19 cellular contexts compared by ENCODE assay signal in the genomic region with DNA sequence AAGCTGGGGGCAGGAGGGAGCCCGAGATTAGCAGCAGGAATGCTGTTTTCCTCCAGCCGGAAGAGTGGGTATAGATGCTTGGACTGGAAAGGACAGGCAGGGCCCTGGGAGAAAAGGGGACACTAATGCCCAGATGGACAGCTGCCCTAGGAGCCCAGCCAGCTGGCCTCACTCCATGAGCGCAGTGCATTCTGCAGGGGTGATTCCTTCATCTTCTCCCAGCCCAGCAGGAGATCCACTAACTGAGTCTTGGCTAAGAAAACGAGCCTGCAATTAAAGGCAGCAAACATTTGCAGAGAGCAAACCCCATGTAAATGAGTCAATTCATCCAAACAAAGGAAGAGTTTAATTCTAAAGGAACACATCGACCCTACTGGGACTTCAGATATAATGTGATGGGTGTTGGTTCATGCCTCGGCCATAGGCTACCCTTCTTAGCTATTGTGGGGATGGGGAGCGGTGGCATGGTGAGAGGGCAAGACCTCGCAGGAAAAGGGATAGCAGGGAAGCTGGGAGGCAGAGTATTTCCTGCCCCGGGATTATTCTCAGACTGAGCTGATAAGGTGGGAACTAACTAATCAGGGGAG. TPM values are rescaled to one million over a fixed set of nuclear protein-coding genes. Genes with fewer than 3 reads are reported as not detected.
DNase-seq lines count a peak whose midpoint lies in the region; ATAC-seq and TF ChIP-seq lines count a peak whose summit lies in the region.
"Had no signal": no experiment of that assay in that cellular context is flagged by ENCODE, and none has a peak within 500 bp of the region (broad histone marks: within the 10 kb centered on the region; RNA-seq: fewer than 3 reads in every experiment).

No MANE protein-coding gene starts in this region.

- dilution Hi-C loops in mammary epithelial cell (cut with HindIII; ENCODE audit: low sequenced_read_pairs) = no loop called here

- H4K20me1 ChIP-seq in mammary epithelial cell (ENCODE audit: insufficient read depth, low read length) = no peaks in the 10 kb centered on the region
- H4K20me1 ChIP-seq: BLaER1 had no signal

- H3K9me3 ChIP-seq in MG63 (no peaks in the 10 kb centered on the region), mammary epithelial cell (replicated peaks; ENCODE audit: insufficient read depth, low read length) (no peaks in the 10 kb centered on the region)
- H3K9me3 ChIP-seq: BLaER1, gastroesophageal sphincter had no signal

- H3K4me3 ChIP-seq in MG63 (no peak overlapping the region), mammary epithelial cell (replicated peaks in 1 of 3; ENCODE audit: insufficient read depth in 1 of 3, low read depth in 2 of 3, low read length in 3 of 3) (no peak overlapping the region)
- H3K4me3 ChIP-seq: BLaER1, gastroesophageal sphincter, K562, SK-N-MC had no signal

- H3K9ac ChIP-seq in mammary epithelial cell (ENCODE audit: insufficient read depth, low read length) = no peak overlapping the region
- H3K9ac ChIP-seq: BLaER1, parathyroid adenoma had no signal

- no peaks in the 10 kb centered on the region for H3K36me3 ChIP-seq in MG63
- H3K36me3 ChIP-seq in mammary epithelial cell (ENCODE audit: insufficient read depth, low read length) = no peaks in the 10 kb centered on the region
- H3K36me3 ChIP-seq: BLaER1, gastroesophageal sphincter had no signal

- H3K79me2 ChIP-seq in mammary epithelial cell (ENCODE audit: insufficient read depth, low read length) = no peaks in the 10 kb centered on the region
- H3K79me2 ChIP-seq: parathyroid adenoma had no signal

- TF ChIP-seq CTCF in mammary epithelial cell (conservative IDR thresholded peaks at IDR 0.05 in 1 of 2, IDR thresholded peaks at IDR 0.05 in 1 of 2; ENCODE audit: extremely low read depth in 1 of 2, insufficient read depth in 1 of 2, low read depth in 1 of 2, low read length in 2 of 2) = no peak

- no peak for ATAC-seq in activated CD4-positive, CD25-positive, alpha-beta regulatory T cell treated with anti-CD3 and anti-CD28 coated beads, Interleukin-2, amount 50 U/mL, for 24 hours
- ATAC-seq: activated CD8-positive, alpha-beta T cell treated with anti-CD3 and anti-CD28 coated beads, Interleukin-2, amount 10 ng/mL, durations not matched to agents 7 days and 5 days; activated naive CD4-positive, alpha-beta T cell treated with anti-CD3 and anti-CD28 coated beads, Interleukin-2, amount 50 U/mL, for 72 hours; gastroesophageal sphincter; HCT116; K562; T-helper 17 cell had no signal

- no peak overlapping the region for H3K27ac ChIP-seq in mammary epithelial cell (ENCODE audit: insufficient read depth, low read depth, low read length)
- H3K27ac ChIP-seq: BLaER1, gastroesophageal sphincter, parathyroid adenoma, SK-N-MC had no signal

- H3K4me1 ChIP-seq in mammary epithelial cell (ENCODE audit: insufficient read depth, low read length) = no peaks in the 10 kb centered on the region
- H3K4me1 ChIP-seq: BLaER1, gastroesophageal sphincter, parathyroid adenoma had no signal

- DNase-seq in Ammon's horn (ENCODE audit: low spot score) (peak; percentile 55), MG63 (peak; percentile 24), globus pallidus (ENCODE audit: low spot score) (peak; percentile 21), pons (ENCODE audit: low spot score) (peak; percentile 48), mammary epithelial cell (no peak)
- DNase-seq in stimulated activated CD4-positive, alpha-beta T cell treated with anti-CD3 and anti-CD28 coated beads, Interleukin-4, amount 100 ng/mL, for 1 hour = no peak
- DNase-seq: activated CD8-positive, alpha-beta T cell treated with anti-CD3 and anti-CD28 coated beads, Interleukin-2, amount 10 ng/mL, durations not matched to agents 7 days and 5 days; NCI-H2107; NCI-H774; RPMI8226; T-helper 17 cell had no signal

- intact Hi-C loops in mammary epithelial cell (cut with micrococcal nuclease) = no loop called here

- H3K27me3 ChIP-seq in MG63 (no peaks in the 10 kb centered on the region), mammary epithelial cell (ENCODE audit: insufficient read depth, low read length) (no peaks in the 10 kb centered on the region)
- H3K27me3 ChIP-seq: BLaER1 had no signal

- in situ Hi-C loops in mammary epithelial cell (cut with MboI; ENCODE audit: low sequenced_read_pairs in 2 of 2) = no loop called here

- WGBS in mammary epithelial cell (ENCODE audit: low coverage, missing lambda C conversion rate) = 83% methylated on average over 9 of the region's 9 CpGs

- no TSS peak for BruUV-seq in mammary epithelial cell (replicated peaks; lab: Mats Ljungman, UMichigan)

- no peak overlapping the region for H3K4me2 ChIP-seq in mammary epithelial cell (ENCODE audit: insufficient read depth, low read depth, low read length)
- H3K4me2 ChIP-seq: BLaER1 had no signal

- CTCF ChIA-PET in mammary epithelial cell (lab: Charles Lee; ENCODE audit: low non-redundant PET) = no interaction called here

- no peak overlapping the region for H2AFZ ChIP-seq in mammary epithelial cell (ENCODE audit: low read depth, low read length)
- H2AFZ ChIP-seq: parathyroid adenoma had no signal

RNA-seq across cellular contexts. Expression of a gene that starts 13.3 kb away (rescaled TPM):
- 0.52 and 0.79 TPM in 2 replicates for total RNA-seq in MG63 (2014; rRNA removed; shearing (Covaris generic); ENCODE audit: low replicate concordance)
- under 1 TPM; 0.12 to 0.50 TPM for total RNA-seq in mammary epithelial cell
- 0.06 TPM for polyA plus RNA-seq in mammary epithelial cell
- not detected for polyA minus RNA-seq in mammary epithelial cell

Comparison
In these comparisons a context has a peak if more than half of its experiments do, and no peak if none do; other contexts are left out.
1. DNase-seq: peak in Ammon's horn (single experiment), MG63 (single experiment), globus pallidus (single experiment) and pons (single experiment); none in mammary epithelial cell (single experiment) and stimulated activated CD4-positive, alpha-beta T cell treated with anti-CD3 and anti-CD28 coated beads, Interleukin-4, amount 100 ng/mL, for 1 hour (single experiment).